In the genomic region with DNA sequence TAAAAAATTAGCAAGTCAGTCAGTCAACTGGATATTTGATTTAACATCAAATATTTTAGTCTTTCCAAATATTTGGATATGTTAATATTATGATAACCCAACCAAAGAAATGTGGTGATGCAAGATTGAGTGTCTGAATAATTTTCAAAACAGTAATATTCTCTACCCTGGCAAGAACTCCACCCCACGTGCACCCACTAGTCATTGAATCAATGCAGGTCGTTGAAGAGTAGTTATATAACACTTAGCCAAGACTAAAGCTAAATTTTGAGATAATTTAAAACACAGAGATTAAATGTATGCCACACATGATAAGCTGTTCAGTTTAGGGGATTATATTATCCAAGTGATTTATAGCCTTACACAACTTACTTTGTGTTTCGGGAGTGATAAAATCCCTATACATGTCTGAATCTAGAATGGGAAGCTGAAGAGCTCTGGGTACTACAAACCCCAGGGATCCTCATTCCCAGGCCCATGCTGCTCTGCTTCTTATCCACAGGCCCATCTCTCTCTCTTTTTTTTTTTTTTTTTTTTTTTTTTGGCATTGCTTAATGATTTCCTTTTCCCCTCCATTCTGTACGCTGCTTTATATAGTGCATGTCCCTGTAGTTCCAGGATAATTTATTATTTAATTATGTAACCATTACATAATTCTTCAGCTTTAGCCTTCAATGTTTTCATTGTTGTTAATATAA, we compare ENCODE assay signal across 17 cellular contexts.
DNase-seq lines count a peak whose midpoint lies in the region; ATAC-seq and TF ChIP-seq lines count a peak whose summit lies in the region.
"Had no signal": no experiment of that assay in that cellular context is flagged by ENCODE, and none has a peak within 500 bp of the region (broad histone marks: within the 10 kb centered on the region; RNA-seq: fewer than 3 reads in every experiment).

No MANE protein-coding gene starts in this region.

- H3K4me1 ChIP-seq in SK-N-SH (ENCODE audit: control insufficient read depth in 1 of 2, insufficient read depth in 2 of 2, low read depth in 1 of 2, low read length in 1 of 2), result no peaks in the 10 kb centered on the region; a peak in 1 of 4 replicates

- WGBS in SK-N-SH (ENCODE audit: low lambda C conversion rate), result 70% methylated on average over 4 of the region's 4 CpGs

- H3K79me2 ChIP-seq in SK-N-SH (ENCODE audit: insufficient read depth), result no peaks in the 10 kb centered on the region; the same call in 1 of the 2 replicates

- no peaks in the 10 kb centered on the region for H3K9me2 ChIP-seq in SK-N-SH

- DNase-seq in SK-N-SH, result peak; percentile 18
- peak; percentile 64 for DNase-seq in cerebellum (ENCODE audit: low spot score)
- DNase-seq in hepatic stellate cell (ENCODE audit: low spot score), result peak; percentile 50
- DNase-seq in middle frontal gyrus (ENCODE audit: extremely low spot score, low spot score), result no peak
- no peak for DNase-seq in RWPE1 (ENCODE audit: low spot score)
- no peak for DNase-seq in anterior cingulate cortex (lab: John Stamatoyannopoulos, UW)
- no peak for DNase-seq in retina
- DNase-seq: COR-L47, DMS153, NCI-H1105 treated with DMSO at 0.1 percent for 48 hours, NCI-H187, PC-9 had no signal

- no peak overlapping the region for H3K4me2 ChIP-seq in SK-N-SH
- H3K4me2 ChIP-seq: KMS-11, PC-9 had no signal

- no peaks in the 10 kb centered on the region for H3K27me3 ChIP-seq in SK-N-SH (ENCODE audit: insufficient read depth)

- CTCF ChIA-PET in SK-N-SH (lab: Yijun Ruan, JAX), result interaction anchor here (0.6 to 4.1 kb wide), 6 partner anchors 9 to 888 kb away, joined by 3 to 25 read pairs (median 3); no protein-coding TSS in a partner anchor
- CTCF ChIA-PET in RWPE1 (lab: Yijun Ruan, JAX), result no interaction called here

- TF ChIP-seq CTCF in SK-N-SH (IDR thresholded peaks at IDR 0.05), result no peak
- no peak for TF ChIP-seq CTCF in RWPE1 (conservative IDR thresholded peaks at IDR 0.05; ENCODE audit: low read depth)

- H3K4me3 ChIP-seq in SK-N-SH (ENCODE audit: low read depth in 2 of 2, low read length in 1 of 2), result no peak overlapping the region
- H3K4me3 ChIP-seq: GM12878, PC-9 had no signal

- POLR2A ChIA-PET in SK-N-SH (lab: Yijun Ruan, JAX) (no interaction called here), RWPE1 (lab: Yijun Ruan, JAX; ENCODE audit: low non-redundant PET) (no interaction called here)

- no peaks in the 10 kb centered on the region for H3F3A ChIP-seq in SK-N-SH (replicated peaks; ENCODE audit: insufficient read depth)

- H4K20me1 ChIP-seq in SK-N-SH (ENCODE audit: insufficient read depth), result no peaks in the 10 kb centered on the region

- TF ChIP-seq EP300 in SK-N-SH (IDR thresholded peaks at IDR 0.05; ENCODE audit: borderline replicate concordance in 1 of 2, low read depth in 1 of 2, low read length in 1 of 2), result no peak

- no peaks in the 10 kb centered on the region for H3K36me3 ChIP-seq in SK-N-SH (replicated peaks in 1 of 2; ENCODE audit: control insufficient read depth in 1 of 2, insufficient read depth in 2 of 2, low read length in 1 of 2)

- ATAC-seq in SK-N-SH treated with all-trans-retinoic acid at 6 μM for 48 hours, result no peak
- ATAC-seq: GM12878 had no signal

- no peaks in the 10 kb centered on the region for H3K9me3 ChIP-seq in SK-N-SH

- TF ChIP-seq RAD21 in SK-N-SH (IDR thresholded peaks at IDR 0.05; ENCODE audit: low read length), result no peak

- H3K27ac ChIP-seq in SK-N-SH (ENCODE audit: low read depth in 2 of 2, low read length in 1 of 2) (no peak overlapping the region), RWPE1 (no peak overlapping the region)
- H3K27ac ChIP-seq: 22Rv1, C4-2B, KMS-11, PC-9 had no signal

- no peak overlapping the region for H3K9ac ChIP-seq in SK-N-SH
- H3K9ac ChIP-seq: KMS-11 had no signal

- no peak overlapping the region for H2AFZ ChIP-seq in SK-N-SH (ENCODE audit: low read depth)
- H2AFZ ChIP-seq: PC-9 had no signal

TF ChIP-seq in SK-N-SH, 30 proteins besides CTCF, POLR2A, EP300 and RAD21:
- no peak for TF ChIP-seq POLR2AphosphoS5 (IDR thresholded peaks at IDR 0.05; ENCODE audit: low read depth, low read length)
- no peak for TF ChIP-seq FOXM1 (IDR thresholded peaks at IDR 0.05; ENCODE audit: low read depth)
- TF ChIP-seq GATA2 (CRISPR knock-in tag; IDR thresholded peaks at IDR 0.05), result no peak
- TF ChIP-seq, protein P1, sequence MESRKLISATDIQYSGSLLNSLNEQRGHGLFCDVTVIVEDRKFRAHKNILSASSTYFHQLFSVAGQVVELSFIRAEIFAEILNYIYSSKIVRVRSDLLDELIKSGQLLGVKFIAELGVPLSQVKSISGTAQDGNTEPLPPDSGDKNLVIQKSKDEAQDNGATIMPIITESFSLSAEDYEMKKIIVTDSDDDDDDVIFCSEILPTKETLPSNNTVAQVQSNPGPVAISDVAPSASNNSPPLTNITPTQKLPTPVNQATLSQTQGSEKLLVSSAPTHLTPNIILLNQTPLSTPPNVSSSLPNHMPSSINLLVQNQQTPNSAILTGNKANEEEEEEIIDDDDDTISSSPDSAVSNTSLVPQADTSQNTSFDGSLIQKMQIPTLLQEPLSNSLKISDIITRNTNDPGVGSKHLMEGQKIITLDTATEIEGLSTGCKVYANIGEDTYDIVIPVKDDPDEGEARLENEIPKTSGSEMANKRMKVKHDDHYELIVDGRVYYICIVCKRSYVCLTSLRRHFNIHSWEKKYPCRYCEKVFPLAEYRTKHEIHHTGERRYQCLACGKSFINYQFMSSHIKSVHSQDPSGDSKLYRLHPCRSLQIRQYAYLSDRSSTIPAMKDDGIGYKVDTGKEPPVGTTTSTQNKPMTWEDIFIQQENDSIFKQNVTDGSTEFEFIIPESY (IDR thresholded peaks at IDR 0.05; ENCODE audit: borderline replicate concordance, low read depth), result no peak
- TF ChIP-seq RXRA (IDR thresholded peaks at IDR 0.05; ENCODE audit: borderline replicate concordance, low read depth), result no peak

TF ChIP-seq in SK-N-SH treated with all-trans-retinoic acid at 6 μM for 48 hours, 23 proteins besides CTCF, POLR2A, EP300 and RAD21 (continues in another document):
- TF ChIP-seq OSR1 (CRISPR knock-in tag; IDR thresholded peaks at IDR 0.05) (no peak), ESRRG (CRISPR knock-in tag; IDR thresholded peaks at IDR 0.05) (no peak), SNAI2 (CRISPR knock-in tag; IDR thresholded peaks at IDR 0.05) (no peak), ZNF8 (CRISPR knock-in tag; IDR thresholded peaks at IDR 0.05) (no peak), ZFP3 (CRISPR knock-in tag; IDR thresholded peaks at IDR 0.05) (no peak), ARNTL (CRISPR knock-in tag; IDR thresholded peaks at IDR 0.05; ENCODE audit: borderline replicate concordance, low read depth) (no peak), ZC3H10 (CRISPR knock-in tag; IDR thresholded peaks at IDR 0.05) (no peak), TCF4 (CRISPR knock-in tag; IDR thresholded peaks at IDR 0.05; ENCODE audit: borderline replicate concordance) (no peak), TOX (CRISPR knock-in tag; IDR thresholded peaks at IDR 0.05; ENCODE audit: borderline replicate concordance) (no peak), ZNF70 (CRISPR knock-in tag; IDR thresholded peaks at IDR 0.05) (no peak), ZFP30 (CRISPR knock-in tag; IDR thresholded peaks at IDR 0.05) (no peak)
- TF ChIP-seq, protein P2, sequence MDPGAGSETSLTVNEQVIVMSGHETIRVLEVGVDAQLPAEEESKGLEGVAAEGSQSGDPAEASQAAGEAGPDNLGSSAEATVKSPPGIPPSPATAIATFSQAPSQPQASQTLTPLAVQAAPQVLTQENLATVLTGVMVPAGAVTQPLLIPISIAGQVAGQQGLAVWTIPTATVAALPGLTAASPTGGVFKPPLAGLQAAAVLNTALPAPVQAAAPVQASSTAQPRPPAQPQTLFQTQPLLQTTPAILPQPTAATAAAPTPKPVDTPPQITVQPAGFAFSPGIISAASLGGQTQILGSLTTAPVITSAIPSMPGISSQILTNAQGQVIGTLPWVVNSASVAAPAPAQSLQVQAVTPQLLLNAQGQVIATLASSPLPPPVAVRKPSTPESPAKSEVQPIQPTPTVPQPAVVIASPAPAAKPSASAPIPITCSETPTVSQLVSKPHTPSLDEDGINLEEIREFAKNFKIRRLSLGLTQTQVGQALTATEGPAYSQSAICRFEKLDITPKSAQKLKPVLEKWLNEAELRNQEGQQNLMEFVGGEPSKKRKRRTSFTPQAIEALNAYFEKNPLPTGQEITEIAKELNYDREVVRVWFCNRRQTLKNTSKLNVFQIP (CRISPR knock-in tag; IDR thresholded peaks at IDR 0.05; ENCODE audit: borderline replicate concordance, low read depth), result no peak
- TF ChIP-seq, protein P3, sequence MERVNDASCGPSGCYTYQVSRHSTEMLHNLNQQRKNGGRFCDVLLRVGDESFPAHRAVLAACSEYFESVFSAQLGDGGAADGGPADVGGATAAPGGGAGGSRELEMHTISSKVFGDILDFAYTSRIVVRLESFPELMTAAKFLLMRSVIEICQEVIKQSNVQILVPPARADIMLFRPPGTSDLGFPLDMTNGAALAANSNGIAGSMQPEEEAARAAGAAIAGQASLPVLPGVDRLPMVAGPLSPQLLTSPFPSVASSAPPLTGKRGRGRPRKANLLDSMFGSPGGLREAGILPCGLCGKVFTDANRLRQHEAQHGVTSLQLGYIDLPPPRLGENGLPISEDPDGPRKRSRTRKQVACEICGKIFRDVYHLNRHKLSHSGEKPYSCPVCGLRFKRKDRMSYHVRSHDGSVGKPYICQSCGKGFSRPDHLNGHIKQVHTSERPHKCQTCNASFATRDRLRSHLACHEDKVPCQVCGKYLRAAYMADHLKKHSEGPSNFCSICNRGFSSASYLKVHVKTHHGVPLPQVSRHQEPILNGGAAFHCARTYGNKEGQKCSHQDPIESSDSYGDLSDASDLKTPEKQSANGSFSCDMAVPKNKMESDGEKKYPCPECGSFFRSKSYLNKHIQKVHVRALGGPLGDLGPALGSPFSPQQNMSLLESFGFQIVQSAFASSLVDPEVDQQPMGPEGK (CRISPR knock-in tag; IDR thresholded peaks at IDR 0.05; ENCODE audit: borderline replicate concordance), result no peak

Comparison
In these comparisons a context has a peak if more than half of its experiments do, and no peak if none do; other contexts are left out.
1. DNase-seq: peak in SK-N-SH (single experiment), cerebellum (single experiment) and hepatic stellate cell (single experiment); none in middle frontal gyrus (single experiment), RWPE1 (single experiment), anterior cingulate cortex (0 of 58) and retina (single experiment).